11 cellular contexts compared by ENCODE assay signal in the genomic region with DNA sequence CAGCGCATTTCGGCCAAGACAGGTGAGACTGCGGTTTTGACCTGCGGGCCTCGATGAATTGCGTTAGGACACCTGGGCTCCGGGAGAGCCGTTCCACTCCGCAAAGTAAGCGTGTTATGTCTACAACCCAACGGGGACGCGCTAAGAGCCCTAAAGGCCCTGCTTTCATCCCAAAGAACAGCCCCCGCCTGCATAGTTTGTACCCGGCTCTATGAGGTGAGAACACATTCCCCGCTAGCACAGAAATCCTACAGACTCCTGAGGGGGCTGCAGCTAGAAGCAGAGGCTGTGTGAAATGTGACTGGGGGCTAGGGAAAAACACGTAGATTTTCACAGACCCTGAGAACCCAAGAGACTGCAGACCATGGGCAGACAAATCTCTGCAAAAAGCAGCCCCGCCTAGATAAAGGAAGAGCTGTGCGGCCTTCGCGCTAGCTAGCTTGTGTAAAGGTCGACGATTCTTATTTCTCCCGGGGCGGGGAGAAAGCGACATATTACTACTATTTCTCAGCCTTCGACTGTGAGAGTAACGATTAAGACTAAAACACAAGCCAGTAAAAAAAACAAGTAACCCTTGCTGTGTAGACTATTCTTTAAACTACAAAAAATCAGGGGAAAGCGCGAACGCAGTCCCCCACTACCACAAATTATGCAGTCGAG. TPM values are rescaled to one million over a fixed set of nuclear protein-coding genes. Genes with fewer than 3 reads are reported as not detected.
DNase-seq lines count a peak whose midpoint lies in the region; ATAC-seq, FAIRE-seq and TF ChIP-seq lines count a peak whose summit lies in the region.
"Not testable (repeated sequence)": the region's sequence is repeated elsewhere in the genome, so short reads cannot be mapped to it uniquely, and the experiment has no call there.
"Had no signal": no experiment of that assay in that cellular context is flagged by ENCODE, and none has a peak within 500 bp of the region (broad histone marks: within the 10 kb centered on the region; RNA-seq: fewer than 3 reads in every experiment).

No MANE protein-coding gene starts in this region.

- H3K36me3 ChIP-seq in MG63; GM12878 (ENCODE audit: control insufficient read depth in 2 of 2, insufficient read depth in 2 of 2, low read length in 1 of 2); HepG2 (replicated peaks in 1 of 2; ENCODE audit: control insufficient read depth in 1 of 2, insufficient read depth in 2 of 2, low read length in 2 of 2): not testable (repeated sequence)

- not testable (repeated sequence) for H3K9me3 ChIP-seq in MG63; GM12878 (replicated peaks; ENCODE audit: control insufficient read depth, insufficient read depth, low read length); HepG2 (ENCODE audit: low read length)

- H3K4me1 Mint-ChIP-seq in WTC11 = peaks cover 14% of the 10 kb centered on the region

- POLR2A ChIA-PET in WTC11 (lab: Charles Lee) (interaction anchor here (1.0 kb wide), 1 partner anchor 8 kb away, joined by 7 read pairs; no protein-coding TSS in a partner anchor), GM12878 (lab: Charles Lee) (interaction anchor here (0.6 kb wide), 1 partner anchor 8 kb away, joined by 3 read pairs; no protein-coding TSS in a partner anchor), HepG2 (lab: Yijun Ruan, JAX) (interaction anchor here (1.3 kb wide), 2 partner anchors 8 to 14 kb away, joined by 5 to 9 read pairs; no protein-coding TSS in a partner anchor)

- not testable (repeated sequence) for H3K27ac ChIP-seq in GM12878 (ENCODE audit: control insufficient read depth, insufficient read depth); HepG2 (ENCODE audit: extremely low read length, insufficient read depth, low read length)

- H3K4me2 ChIP-seq in GM12878 (ENCODE audit: control insufficient read depth, insufficient read depth) (0 out of 2 replicates have a peak overlapping the region, but pooled peaks have one; percentile 9), HepG2 (ENCODE audit: low read depth, low read length) (peak overlapping the region; percentile 49)

- not testable (repeated sequence) for H3K9me3 Mint-ChIP-seq in WTC11

- not testable (repeated sequence) for H2AFZ ChIP-seq in GM12878 (ENCODE audit: control insufficient read depth, low read depth, low read length); HepG2 (ENCODE audit: low read length)

- CTCF ChIA-PET in WTC11 (lab: Charles Lee); GM12878 (lab: Yijun Ruan, JAX); HepG2 (lab: Yijun Ruan, JAX; ENCODE audit: low intra/inter-chr PET ratio, low total read pairs): not testable (repeated sequence)

- 2% methylated on average over 6 of the region's 32 CpGs for WGBS in GM12878 (ENCODE audit: insufficient coverage, insufficient replicate concordance, low lambda C conversion rate, missing lambda C conversion rate)
- 0% methylated on average over 1 of the region's 32 CpGs for WGBS in HepG2 (ENCODE audit: low lambda C conversion rate)

- H3K4me1 ChIP-seq in GM12878 (ENCODE audit: control insufficient read depth, insufficient read depth, low read length); HepG2 (ENCODE audit: insufficient read depth, low read length): not testable (repeated sequence)

- not testable (repeated sequence) for TF ChIP-seq RAD21 in GM12878 (IDR thresholded peaks at IDR 0.05; ENCODE audit: insufficient read depth, low read depth, low read length); HepG2 (CRISPR knock-in tag; IDR thresholded peaks at IDR 0.05)

- H3K9ac ChIP-seq in GM12878 (ENCODE audit: control insufficient read depth, insufficient read depth, low read length); HepG2 (ENCODE audit: insufficient read depth, low read depth, low read length): not testable (repeated sequence)

- H4K20me1 ChIP-seq in GM12878 (ENCODE audit: control insufficient read depth, insufficient read depth); HepG2 (ENCODE audit: insufficient read depth, low read length): not testable (repeated sequence)

- in situ Hi-C loops in GM12878 (cut with MboI); HepG2 (cut with HindIII; ENCODE audit: extremely low pct_ligation_motif_present, low pct_unique_long_range_greater_than_20kb): not testable (repeated sequence)

- H3K4me3 Mint-ChIP-seq in WTC11 = peak overlapping the region; percentile 51

- ATAC-seq in GM19468 (IDR thresholded peaks at IDR 0.05; ENCODE audit: extremely low read depth, unreplicated experiment) (peak; percentile 75), HG02943 (IDR thresholded peaks at IDR 0.05; ENCODE audit: low read depth, unreplicated experiment) (peak; percentile 91), WTC11 (peak; percentile 93), GM12878 (peak; percentile 96), HepG2 (peak; percentile 93)

- not testable (repeated sequence) for TF ChIP-seq EP300 in GM12878 (IDR thresholded peaks at IDR 0.05; ENCODE audit: borderline replicate concordance in 1 of 2, control insufficient read depth in 1 of 2, low read depth in 2 of 2, low read length in 2 of 2); HepG2 (IDR thresholded peaks at IDR 0.05; ENCODE audit: low read depth in 2 of 2, low read length in 2 of 2); HepG2 (CRISPR knock-in tag; IDR thresholded peaks at IDR 0.05; ENCODE audit: borderline replicate concordance)

- H3K36me3 Mint-ChIP-seq in WTC11 = not testable (repeated sequence)

- not testable (repeated sequence) for H3K4me3 ChIP-seq in MG63; GM12878; HepG2 (replicated peaks in 1 of 3; ENCODE audit: insufficient read depth in 1 of 3, low read depth in 2 of 3, low read length in 3 of 3)

- not testable (repeated sequence) for H3K79me2 ChIP-seq in GM12878 (ENCODE audit: control insufficient read depth, insufficient read depth, low read length); HepG2 (ENCODE audit: insufficient read depth, low read length)

- BruUV-seq in GM12878 (replicated peaks; lab: Mats Ljungman, UMichigan) (TSS peak; percentile 100), HepG2 (replicated peaks; lab: Mats Ljungman, UMichigan) (TSS peak; percentile 100)

- peak overlapping the region; percentile 74 for H3K27ac Mint-ChIP-seq in WTC11

- intact Hi-C loops in GM12878 (cut with micrococcal nuclease; ENCODE audit: unreplicated experiment); HepG2 (cut with micrococcal nuclease; ENCODE audit: unreplicated experiment): not testable (repeated sequence)

- not testable (repeated sequence) for TF ChIP-seq CTCF in WTC11 (IDR thresholded peaks at IDR 0.05); GM12878 (IDR thresholded peaks at IDR 0.05 in 2 of 3, conservative IDR thresholded peaks at IDR 0.05 in 1 of 3; ENCODE audit: control insufficient read depth in 2 of 3, extremely low read depth in 1 of 3, insufficient read depth in 1 of 3, low read depth in 3 of 3, low read length in 3 of 3); HepG2 (CRISPR knock-in tag; IDR thresholded peaks at IDR 0.05)

- DNase-seq in DMS 273 treated with DMSO at 0.1 percent for 48 hours (lab: John Stamatoyannopoulos, UW) (peak; percentile 50), MG63 (peak; percentile 67)
- not testable (repeated sequence) for DNase-seq in WTC11 (ENCODE audit: low spot score); GM12878 (ENCODE audit: low read depth, low spot score); HepG2 (ENCODE audit: low spot score)
- DNase-seq in stimulated activated CD4-positive, alpha-beta T cell treated with anti-CD3 and anti-CD28 coated beads, Interleukin-4, amount 100 ng/mL, for 48 hours (ENCODE audit: low read depth in 2 of 2) = peak; percentile 33 to 34

- SMC1A ChIA-PET in GM12878 (lab: Charles Lee; ENCODE audit: uncharacterized antibody, unreplicated experiment) = not testable (repeated sequence)

- H3K27me3 ChIP-seq in MG63; GM12878 (replicated peaks in 1 of 2; ENCODE audit: control insufficient read depth in 2 of 2, insufficient read depth in 2 of 2, low read length in 1 of 2); HepG2 (ENCODE audit: control insufficient read depth in 1 of 2, insufficient read depth in 2 of 2, low read length in 2 of 2): not testable (repeated sequence)

- RAD21 ChIA-PET in GM12878 (lab: Charles Lee; ENCODE audit: unreplicated experiment) = not testable (repeated sequence)

- TF ChIP-seq POLR2A in GM12878 (IDR thresholded peaks at IDR 0.05; ENCODE audit: low read depth, low read length) = not testable (repeated sequence)
- TF ChIP-seq POLR2A in HepG2 (IDR thresholded peaks at IDR 0.05; ENCODE audit: insufficient read depth in 1 of 2, low read depth in 2 of 2, low read length in 2 of 2) = peak in 1 of 2 experiments; percentile 60; a peak in 2 of 4 replicates

- not testable (repeated sequence) for FAIRE-seq in GM12878 (lab: Jason Lieb, UNC); HepG2 (lab: Jason Lieb, UNC)

- not testable (repeated sequence) for H3K27me3 Mint-ChIP-seq in WTC11 (ENCODE audit: low read depth)

RNA-seq across cellular contexts. Expression of a gene that starts 32.5 kb away (rescaled TPM):
- total RNA-seq in MG63 (2014; rRNA removed; shearing (Covaris generic); ENCODE audit: low replicate concordance) = not detected in 2 replicates
- total RNA-seq in WTC11 (2021) = not detected in 3 replicates
- not detected in 2 replicates for total RNA-seq in GM12878 (2013; cell fraction: nucleolus; rRNA removed)
- not detected in 2 replicates for total RNA-seq in GM12878 (2014; rRNA removed)
- not detected in 2 replicates for total RNA-seq in GM12878 (2014; rRNA removed; fragmentation: Illumina TruSeq; extraction: Trizol)
- not detected in 2 replicates for total RNA-seq in GM12878 (2021)
- polyA plus RNA-seq in GM12878 (2011; ENCODE audit: low read depth) = not detected
- polyA plus RNA-seq in GM12878 (2011; rRNA removed) = not detected in 2 replicates
- not detected in 2 replicates for polyA plus RNA-seq in GM12878 (2011; cell fraction: cytosol; rRNA removed)
- polyA plus RNA-seq in GM12878 (2011; cell fraction: nucleus; rRNA removed) = not detected in 2 replicates
- not detected in 2 replicates for polyA plus RNA-seq in GM12878 (2012)
- not detected in 2 replicates for polyA plus RNA-seq in GM12878 (2014; fragmentation: Illumina TruSeq; extraction: Trizol)
- not detected for polyA plus RNA-seq in GM12878 (2014; fragmentation: Nextera tagmentation; extraction: Ambion mirVana)
- not detected in 2 replicates for polyA plus RNA-seq in GM12878 (2014; rRNA removed)
- not detected for polyA plus RNA-seq in GM12878 (2016; fragmentation: Nextera tagmentation; extraction: Ambion mirVana)
- not detected in 2 replicates for polyA minus RNA-seq in GM12878 (2011; rRNA and poly(A)+ RNA removed)
- not detected in 2 replicates for polyA minus RNA-seq in GM12878 (2011; cell fraction: cytosol; rRNA and poly(A)+ RNA removed)
- polyA minus RNA-seq in GM12878 (2011; cell fraction: nucleus; rRNA and poly(A)+ RNA removed) = not detected in 2 replicates
- total RNA-seq in HepG2 (2016; rRNA removed; fragmentation: Illumina TruSeq; extraction: Trizol) = not detected in 2 replicates
- total RNA-seq in HepG2 (2016; cell fraction: cytosol; rRNA removed; fragmentation: Illumina TruSeq; extraction: Trizol; ENCODE audit: low read depth) = not detected in 2 replicates
- total RNA-seq in HepG2 (2016; cell fraction: insoluble cytoplasmic fraction; rRNA removed; fragmentation: Illumina TruSeq; extraction: Trizol) = not detected in 2 replicates
- not detected in 2 replicates for total RNA-seq in HepG2 (2016; cell fraction: membrane; rRNA removed; fragmentation: Illumina TruSeq; extraction: Trizol)
- total RNA-seq in HepG2 (2016; cell fraction: nucleus; rRNA removed; fragmentation: Illumina TruSeq; extraction: Trizol) = not detected in 2 replicates
- polyA plus RNA-seq in HepG2 (2011; rRNA removed) = not detected in 2 replicates
- polyA plus RNA-seq in HepG2 (2011; cell fraction: cytosol; rRNA removed) = not detected in 2 replicates
- not detected in 2 replicates for polyA plus RNA-seq in HepG2 (2011; cell fraction: nucleus; rRNA removed)
- not detected in 2 replicates for polyA plus RNA-seq in HepG2 (2012)
- polyA plus RNA-seq in HepG2 (2016; cell fraction: cytosol; fragmentation: Illumina TruSeq; extraction: Trizol; ENCODE audit: low read depth) = not detected in 2 replicates
- not detected in 2 replicates for polyA plus RNA-seq in HepG2 (2016; cell fraction: insoluble cytoplasmic fraction; fragmentation: Illumina TruSeq; extraction: Trizol; ENCODE audit: low read depth)
- not detected in 2 replicates for polyA plus RNA-seq in HepG2 (2016; cell fraction: membrane; fragmentation: Illumina TruSeq; extraction: Trizol; ENCODE audit: low read depth)
- polyA plus RNA-seq in HepG2 (2016; cell fraction: nucleus; fragmentation: Illumina TruSeq; extraction: Trizol; ENCODE audit: insufficient read depth, low read depth) = not detected in 2 replicates
- polyA minus RNA-seq in HepG2 (2011; rRNA and poly(A)+ RNA removed; ENCODE audit: low replicate concordance) = not detected in 2 replicates
- not detected in 2 replicates for polyA minus RNA-seq in HepG2 (2011; cell fraction: cytosol; rRNA and poly(A)+ RNA removed)
- not detected in 2 replicates for polyA minus RNA-seq in HepG2 (2011; cell fraction: nucleus; rRNA and poly(A)+ RNA removed)
- total RNA-seq: kidney epithelial cell, NCI-H460 had no signal
- polyA plus RNA-seq: esophagus had no signal
